ENCODE assay signal across 9 cellular contexts in genomic region chr4:145012841-145013240, GRCh38.
A peak's percentile ranks its signal among the peaks of the same experiment; 100 is the strongest.
DNase-seq lines count a peak whose midpoint lies in the region; ATAC-seq and TF ChIP-seq lines count a peak whose summit lies in the region.
"Had no signal": no experiment of that assay in that cellular context is flagged by ENCODE, and none has a peak within 500 bp of the region (broad histone marks: within the 10 kb centered on the region; RNA-seq: fewer than 3 reads in every experiment).

No MANE protein-coding gene starts in this region.

- peaks cover 11% of the 10 kb centered on the region for H3K4me1 Mint-ChIP-seq in osteocyte (ENCODE audit: unreplicated experiment)

- no peaks in the 10 kb centered on the region for H3K4me1 ChIP-seq in SJCRH30
- no peaks in the 10 kb centered on the region for H3K4me1 ChIP-seq in MM.1S (ENCODE audit: low read length)
- peaks cover 3% of the 10 kb centered on the region for H3K4me1 ChIP-seq in OCI-LY7 (ENCODE audit: insufficient read depth, low read length, poor library complexity, severe bottlenecking)

- H3K27ac ChIP-seq in SJCRH30, result peak overlapping the region; percentile 8; the same call in 1 of the 2 replicates
- no peak overlapping the region for H3K27ac ChIP-seq in MM.1S (ENCODE audit: low read length)
- no peak overlapping the region for H3K27ac ChIP-seq in OCI-LY7 (ENCODE audit: low read depth, low read length, poor library complexity, severe bottlenecking)

- H3K27ac Mint-ChIP-seq in osteocyte (ENCODE audit: unreplicated experiment), result peak overlapping the region; percentile 84

- H3K4me3 ChIP-seq in GM12865 (ENCODE audit: low read depth, low read length) (no peak overlapping the region), SJCRH30 (no peak overlapping the region), MM.1S (ENCODE audit: low read length) (no peak overlapping the region), OCI-LY7 (ENCODE audit: low read depth, low read length, poor library complexity, severe bottlenecking) (no peak overlapping the region)

- H3K4me2 ChIP-seq in MM.1S (ENCODE audit: low read depth, low read length), result no peak overlapping the region
- H3K4me2 ChIP-seq in OCI-LY7 (ENCODE audit: low read length), result no peak overlapping the region

- H3K36me3 ChIP-seq in SJCRH30, result no peaks in the 10 kb centered on the region
- no peaks in the 10 kb centered on the region for H3K36me3 ChIP-seq in MM.1S (replicated peaks; ENCODE audit: insufficient read depth, low read length)
- no peaks in the 10 kb centered on the region for H3K36me3 ChIP-seq in OCI-LY7 (ENCODE audit: insufficient read depth, low read length)

- H3K27me3 ChIP-seq in SJCRH30, result no peaks in the 10 kb centered on the region
- no peaks in the 10 kb centered on the region for H3K27me3 ChIP-seq in MM.1S (replicated peaks; ENCODE audit: insufficient read depth, low read length)

- no TSS peak for BruUV-seq in OCI-LY7 (replicated peaks; lab: Mats Ljungman, UMichigan)

- H2AFZ ChIP-seq in MM.1S (ENCODE audit: low read length) (no peak overlapping the region), OCI-LY7 (ENCODE audit: low read length) (no peak overlapping the region)

- H4K20me1 ChIP-seq in MM.1S (ENCODE audit: insufficient read depth, low read length) (no peaks in the 10 kb centered on the region), OCI-LY7 (ENCODE audit: insufficient read depth, low read length) (no peaks in the 10 kb centered on the region)

- H3K9me3 Mint-ChIP-seq in osteocyte (ENCODE audit: unreplicated experiment), result peaks cover 6% of the 10 kb centered on the region

- intact Hi-C loops in OCI-LY7 (cut with micrococcal nuclease; ENCODE audit: unreplicated experiment), result no loop called here

- H3K27me3 Mint-ChIP-seq in osteocyte (ENCODE audit: unreplicated experiment), result no peaks in the 10 kb centered on the region

- POLR2A ChIA-PET in OCI-LY7 (lab: Charles Lee), result no interaction called here

- CTCF ChIA-PET in OCI-LY7 (lab: Charles Lee; ENCODE audit: unreplicated experiment), result no interaction called here

- no peak overlapping the region for H3K9ac ChIP-seq in MM.1S (ENCODE audit: low read length)

- H3K9me3 ChIP-seq in SJCRH30 (replicated peaks) (no peaks in the 10 kb centered on the region; the same call in 1 of the 2 replicates), MM.1S (replicated peaks; ENCODE audit: insufficient read depth, low read length) (no peaks in the 10 kb centered on the region), OCI-LY7 (ENCODE audit: low read length) (no peaks in the 10 kb centered on the region)

- no peak overlapping the region for H3K4me3 Mint-ChIP-seq in osteocyte (ENCODE audit: unreplicated experiment)

- ATAC-seq in HG03520 (IDR thresholded peaks at IDR 0.05; ENCODE audit: unreplicated experiment) (no peak), GM18520 (IDR thresholded peaks at IDR 0.05; ENCODE audit: unreplicated experiment) (no peak)

- no peaks in the 10 kb centered on the region for H3K9me2 ChIP-seq in MM.1S (replicated peaks; ENCODE audit: insufficient read depth, low read length)
- H3K9me2 ChIP-seq in OCI-LY7 (ENCODE audit: insufficient read depth, low read length), result no peaks in the 10 kb centered on the region

- H3F3A ChIP-seq in MM.1S (ENCODE audit: insufficient read depth, low read length), result no peaks in the 10 kb centered on the region

- TF ChIP-seq CTCF in GM12865 (IDR thresholded peaks at IDR 0.05; ENCODE audit: insufficient read depth, low read depth, low read length, missing control alignments), result no peak
- TF ChIP-seq CTCF in osteocyte (IDR thresholded peaks at IDR 0.05), result no peak
- TF ChIP-seq CTCF in MM.1S (IDR thresholded peaks at IDR 0.05; ENCODE audit: low read length), result no peak
- TF ChIP-seq CTCF in OCI-LY7 (conservative IDR thresholded peaks at IDR 0.05; ENCODE audit: low read length), result no peak

- H3K79me2 ChIP-seq in MM.1S (ENCODE audit: low read length), result peaks cover 5% of the 10 kb centered on the region
- peaks cover 4% of the 10 kb centered on the region; the same call in 1 of the 2 replicates for H3K79me2 ChIP-seq in OCI-LY7 (ENCODE audit: insufficient read depth, low read depth, low read length)

- no peaks in the 10 kb centered on the region for H3K36me3 Mint-ChIP-seq in osteocyte (ENCODE audit: unreplicated experiment)

- DNase-seq in GM12865 (ENCODE audit: low read depth), result peak; percentile 8
- DNase-seq in SJCRH30, result no peak
- DNase-seq in fibroblast of gingiva (ENCODE audit: low read depth), result peak; percentile 45
- no peak for DNase-seq in osteocyte (ENCODE audit: extremely low spot score, unreplicated experiment)
- DNase-seq in MM.1S, result no peak
- DNase-seq in OCI-LY7 (ENCODE audit: low spot score), result no peak
- DNase-seq: activated T-cell treated with anti-CD3 and anti-CD28 coated beads, Interleukin-2, amount 50 U/mL, for 48 hours had no signal

Comparison
In these comparisons a context has a peak if more than half of its experiments do, and no peak if none do; other contexts are left out.
1. DNase-seq: peak in GM12865 (single experiment) and fibroblast of gingiva (single experiment); none in SJCRH30 (0 of 2), osteocyte (single experiment), MM.1S (single experiment) and OCI-LY7 (single experiment).